In genomic region chr11:12209096-12209495, GRCh38 we compare ENCODE assay signal across 2 cellular contexts.
TF ChIP-seq lines count a peak whose summit lies in the region.

No MANE protein-coding gene starts in this region.

TF ChIP-seq in IMR-90, 13 proteins besides CTCF, POLR2A, EP300 and RAD21:
- no peak for TF ChIP-seq CEBPB (IDR thresholded peaks at IDR 0.05; ENCODE audit: low read depth, low read length)
- no peak for TF ChIP-seq RCOR1 (IDR thresholded peaks at IDR 0.05; ENCODE audit: insufficient replicate concordance, low read length)
- TF ChIP-seq CHD1 (IDR thresholded peaks at IDR 0.05; ENCODE audit: low read depth, low read length): no peak
- no peak for TF ChIP-seq MAFK (IDR thresholded peaks at IDR 0.05; ENCODE audit: low read depth, low read length)
- no peak for TF ChIP-seq ELK1 (IDR thresholded peaks at IDR 0.05; ENCODE audit: borderline replicate concordance, low read depth, low read length)
- TF ChIP-seq BHLHE40 (IDR thresholded peaks at IDR 0.05; ENCODE audit: low read depth, low read length): no peak
- no peak for TF ChIP-seq MXI1 (IDR thresholded peaks at IDR 0.05; ENCODE audit: borderline replicate concordance, low read depth, low read length)
- no peak for TF ChIP-seq FOS (IDR thresholded peaks at IDR 0.05; ENCODE audit: low read depth, low read length)
- TF ChIP-seq MAZ (IDR thresholded peaks at IDR 0.05; ENCODE audit: borderline replicate concordance, low read depth, low read length): no peak
- TF ChIP-seq USF2 (IDR thresholded peaks at IDR 0.05; ENCODE audit: low read depth, low read length): no peak
- TF ChIP-seq NFE2L2 (IDR thresholded peaks at IDR 0.05; ENCODE audit: low read depth, low read length): no peak
- TF ChIP-seq RFX5 (IDR thresholded peaks at IDR 0.05; ENCODE audit: low read depth, low read length): no peak
- TF ChIP-seq SMC3 (IDR thresholded peaks at IDR 0.05; ENCODE audit: low read depth, low read length): no peak

TF ChIP-seq in K562, 482 proteins besides CTCF, POLR2A, EP300 and RAD21 (continues in another document):
- no peak for TF ChIP-seq NFIX (CRISPR knock-in tag; IDR thresholded peaks at IDR 0.05; ENCODE audit: low read depth)
- TF ChIP-seq ZNF277 (CRISPR knock-in tag; IDR thresholded peaks at IDR 0.05; ENCODE audit: borderline replicate concordance): no peak
- TF ChIP-seq ZNF318 (IDR thresholded peaks at IDR 0.05; ENCODE audit: borderline replicate concordance in 1 of 2, low read depth in 1 of 2): no peak
- no peak for TF ChIP-seq ZNF609 (CRISPR knock-in tag; IDR thresholded peaks at IDR 0.05; ENCODE audit: borderline replicate concordance)
- TF ChIP-seq ZHX1 (conservative IDR thresholded peaks at IDR 0.05; ENCODE audit: low read length): no peak
- TF ChIP-seq HEY1 (CRISPR knock-in tag; IDR thresholded peaks at IDR 0.05; ENCODE audit: borderline replicate concordance): no peak
- no peak for TF ChIP-seq HNRNPUL1 (IDR thresholded peaks at IDR 0.05; ENCODE audit: low read length)
- TF ChIP-seq SRSF3 (IDR thresholded peaks at IDR 0.05; ENCODE audit: insufficient read depth, low read length): no peak
- TF ChIP-seq CHD7 (IDR thresholded peaks at IDR 0.05; ENCODE audit: low read depth, low read length): no peak
